ENCODE assay signal across 1 cellular context in the genomic region with DNA sequence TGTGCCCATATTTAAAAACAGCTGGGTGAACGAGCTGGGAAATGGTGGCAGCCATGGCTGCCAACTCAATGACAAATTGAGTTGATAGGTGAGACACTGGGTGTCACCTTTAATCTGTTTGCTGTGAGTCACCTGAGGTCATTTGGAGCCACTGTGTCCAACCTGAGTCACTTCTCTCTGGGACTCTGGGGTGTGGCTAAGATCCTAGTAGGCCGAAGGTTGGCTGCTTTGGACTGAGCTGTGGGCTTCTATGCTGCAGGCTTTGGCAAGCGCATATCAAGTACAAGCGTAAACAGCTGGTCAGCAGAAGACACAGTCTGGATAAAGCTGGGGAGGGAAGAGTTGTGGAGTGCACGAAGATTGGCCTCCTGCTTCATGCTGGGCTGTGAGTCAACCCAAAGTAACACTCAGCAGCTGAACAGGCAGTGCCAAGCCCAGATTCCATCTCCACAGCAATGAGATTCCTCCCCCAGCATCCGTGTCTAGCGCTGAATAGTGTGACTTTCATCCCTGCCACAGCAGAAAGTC.
TF ChIP-seq lines count a peak whose summit lies in the region.

No MANE protein-coding gene starts in this region.

TF ChIP-seq in HepG2, 621 proteins besides CTCF, POLR2A, EP300 and RAD21 (continued from another document and continues in another):
- TF ChIP-seq, protein P1, sequence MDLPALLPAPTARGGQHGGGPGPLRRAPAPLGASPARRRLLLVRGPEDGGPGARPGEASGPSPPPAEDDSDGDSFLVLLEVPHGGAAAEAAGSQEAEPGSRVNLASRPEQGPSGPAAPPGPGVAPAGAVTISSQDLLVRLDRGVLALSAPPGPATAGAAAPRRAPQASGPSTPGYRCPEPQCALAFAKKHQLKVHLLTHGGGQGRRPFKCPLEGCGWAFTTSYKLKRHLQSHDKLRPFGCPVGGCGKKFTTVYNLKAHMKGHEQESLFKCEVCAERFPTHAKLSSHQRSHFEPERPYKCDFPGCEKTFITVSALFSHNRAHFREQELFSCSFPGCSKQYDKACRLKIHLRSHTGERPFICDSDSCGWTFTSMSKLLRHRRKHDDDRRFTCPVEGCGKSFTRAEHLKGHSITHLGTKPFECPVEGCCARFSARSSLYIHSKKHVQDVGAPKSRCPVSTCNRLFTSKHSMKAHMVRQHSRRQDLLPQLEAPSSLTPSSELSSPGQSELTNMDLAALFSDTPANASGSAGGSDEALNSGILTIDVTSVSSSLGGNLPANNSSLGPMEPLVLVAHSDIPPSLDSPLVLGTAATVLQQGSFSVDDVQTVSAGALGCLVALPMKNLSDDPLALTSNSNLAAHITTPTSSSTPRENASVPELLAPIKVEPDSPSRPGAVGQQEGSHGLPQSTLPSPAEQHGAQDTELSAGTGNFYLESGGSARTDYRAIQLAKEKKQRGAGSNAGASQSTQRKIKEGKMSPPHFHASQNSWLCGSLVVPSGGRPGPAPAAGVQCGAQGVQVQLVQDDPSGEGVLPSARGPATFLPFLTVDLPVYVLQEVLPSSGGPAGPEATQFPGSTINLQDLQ (CRISPR knock-in tag; IDR thresholded peaks at IDR 0.05) = no peak
- TF ChIP-seq RXRB (CRISPR knock-in tag; IDR thresholded peaks at IDR 0.05; ENCODE audit: borderline replicate concordance) (peak; percentile 74), ZNF546 (CRISPR knock-in tag; conservative IDR thresholded peaks at IDR 0.05) (no peak), HES4 (CRISPR knock-in tag; IDR thresholded peaks at IDR 0.05; ENCODE audit: borderline replicate concordance) (no peak), SNAPC2 (CRISPR knock-in tag; IDR thresholded peaks at IDR 0.05) (no peak), BRD4 (CRISPR knock-in tag; IDR thresholded peaks at IDR 0.05) (no peak), ZNF776 (CRISPR knock-in tag; IDR thresholded peaks at IDR 0.05) (no peak), ZNF616 (CRISPR knock-in tag; IDR thresholded peaks at IDR 0.05; ENCODE audit: low read depth) (no peak), ZNF644 (CRISPR knock-in tag; IDR thresholded peaks at IDR 0.05; ENCODE audit: low read depth) (peak; percentile 68), HNRNPL (IDR thresholded peaks at IDR 0.05; ENCODE audit: low read depth, low read length) (no peak), WIZ (CRISPR knock-in tag; IDR thresholded peaks at IDR 0.05) (no peak), MBNL3 (CRISPR knock-in tag; conservative IDR thresholded peaks at IDR 0.05) (no peak), DPF2 (CRISPR knock-in tag; IDR thresholded peaks at IDR 0.05; ENCODE audit: borderline replicate concordance, low read depth) (no peak), MAFK (conservative IDR thresholded peaks at IDR 0.05 in 1 of 2, IDR thresholded peaks at IDR 0.05 in 1 of 2; ENCODE audit: low read length in 2 of 2) (no peak), NFKBIZ (CRISPR knock-in tag; IDR thresholded peaks at IDR 0.05) (no peak), ZFP36L1 (CRISPR knock-in tag; IDR thresholded peaks at IDR 0.05) (no peak), SALL1 (CRISPR knock-in tag; IDR thresholded peaks at IDR 0.05) (peak; percentile 38), ZFYVE20 (CRISPR knock-in tag; IDR thresholded peaks at IDR 0.05; ENCODE audit: borderline replicate concordance, low read depth) (no peak), ZNF652 (CRISPR knock-in tag; IDR thresholded peaks at IDR 0.05; ENCODE audit: borderline replicate concordance, low read depth) (no peak), ZNF670 (CRISPR knock-in tag; IDR thresholded peaks at IDR 0.05; ENCODE audit: borderline replicate concordance) (no peak), ZNF550 (CRISPR knock-in tag; IDR thresholded peaks at IDR 0.05; ENCODE audit: borderline replicate concordance) (no peak), SOX6 (IDR thresholded peaks at IDR 0.05) (no peak), SOX6 (CRISPR knock-in tag; IDR thresholded peaks at IDR 0.05) (no peak), RAD51 (IDR thresholded peaks at IDR 0.05; ENCODE audit: borderline replicate concordance) (no peak), TCF7L2 (IDR thresholded peaks at IDR 0.05; ENCODE audit: low read depth, low read length) (no peak), MXD4 (CRISPR knock-in tag; IDR thresholded peaks at IDR 0.05) (no peak), SMAD9 (CRISPR knock-in tag; IDR thresholded peaks at IDR 0.05) (no peak), ZNF747 (CRISPR knock-in tag; IDR thresholded peaks at IDR 0.05; ENCODE audit: borderline replicate concordance) (no peak), ZSCAN20 (CRISPR knock-in tag; IDR thresholded peaks at IDR 0.05; ENCODE audit: borderline replicate concordance) (no peak), PHB2 (IDR thresholded peaks at IDR 0.05; ENCODE audit: partially characterized antibody) (no peak), SMARCC2 (IDR thresholded peaks at IDR 0.05) (no peak), FOSL1 (CRISPR knock-in tag; IDR thresholded peaks at IDR 0.05; ENCODE audit: borderline replicate concordance) (peak; percentile 31; the same call in 1 of the 2 replicates), U2AF2 (IDR thresholded peaks at IDR 0.05; ENCODE audit: low read depth, low read length) (no peak), TCF12 (IDR thresholded peaks at IDR 0.05) (no peak), TCF12 (CRISPR knock-in tag; IDR thresholded peaks at IDR 0.05) (no peak), ZMYM3 (CRISPR knock-in tag; IDR thresholded peaks at IDR 0.05) (no peak), JUN (CRISPR knock-in tag; IDR thresholded peaks at IDR 0.05) (0 out of 2 replicates have a peak, but pooled peaks have one; percentile 41), ZNF589 (CRISPR knock-in tag; conservative IDR thresholded peaks at IDR 0.05) (no peak), TOPORS (CRISPR knock-in tag; IDR thresholded peaks at IDR 0.05) (no peak), RXRA (CRISPR knock-in tag; IDR thresholded peaks at IDR 0.05) (peak; percentile 69; the same call in 1 of the 2 replicates), ZNF232 (CRISPR knock-in tag; IDR thresholded peaks at IDR 0.05; ENCODE audit: borderline replicate concordance) (no peak)
- TF ChIP-seq, protein P2, sequence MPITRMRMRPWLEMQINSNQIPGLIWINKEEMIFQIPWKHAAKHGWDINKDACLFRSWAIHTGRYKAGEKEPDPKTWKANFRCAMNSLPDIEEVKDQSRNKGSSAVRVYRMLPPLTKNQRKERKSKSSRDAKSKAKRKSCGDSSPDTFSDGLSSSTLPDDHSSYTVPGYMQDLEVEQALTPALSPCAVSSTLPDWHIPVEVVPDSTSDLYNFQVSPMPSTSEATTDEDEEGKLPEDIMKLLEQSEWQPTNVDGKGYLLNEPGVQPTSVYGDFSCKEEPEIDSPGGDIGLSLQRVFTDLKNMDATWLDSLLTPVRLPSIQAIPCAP (CRISPR knock-in tag; IDR thresholded peaks at IDR 0.05; ENCODE audit: low read depth) = no peak
- TF ChIP-seq, protein P3, sequence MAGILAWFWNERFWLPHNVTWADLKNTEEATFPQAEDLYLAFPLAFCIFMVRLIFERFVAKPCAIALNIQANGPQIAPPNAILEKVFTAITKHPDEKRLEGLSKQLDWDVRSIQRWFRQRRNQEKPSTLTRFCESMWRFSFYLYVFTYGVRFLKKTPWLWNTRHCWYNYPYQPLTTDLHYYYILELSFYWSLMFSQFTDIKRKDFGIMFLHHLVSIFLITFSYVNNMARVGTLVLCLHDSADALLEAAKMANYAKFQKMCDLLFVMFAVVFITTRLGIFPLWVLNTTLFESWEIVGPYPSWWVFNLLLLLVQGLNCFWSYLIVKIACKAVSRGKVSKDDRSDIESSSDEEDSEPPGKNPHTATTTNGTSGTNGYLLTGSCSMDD (CRISPR knock-in tag; IDR thresholded peaks at IDR 0.05) = no peak
- TF ChIP-seq, protein P4, sequence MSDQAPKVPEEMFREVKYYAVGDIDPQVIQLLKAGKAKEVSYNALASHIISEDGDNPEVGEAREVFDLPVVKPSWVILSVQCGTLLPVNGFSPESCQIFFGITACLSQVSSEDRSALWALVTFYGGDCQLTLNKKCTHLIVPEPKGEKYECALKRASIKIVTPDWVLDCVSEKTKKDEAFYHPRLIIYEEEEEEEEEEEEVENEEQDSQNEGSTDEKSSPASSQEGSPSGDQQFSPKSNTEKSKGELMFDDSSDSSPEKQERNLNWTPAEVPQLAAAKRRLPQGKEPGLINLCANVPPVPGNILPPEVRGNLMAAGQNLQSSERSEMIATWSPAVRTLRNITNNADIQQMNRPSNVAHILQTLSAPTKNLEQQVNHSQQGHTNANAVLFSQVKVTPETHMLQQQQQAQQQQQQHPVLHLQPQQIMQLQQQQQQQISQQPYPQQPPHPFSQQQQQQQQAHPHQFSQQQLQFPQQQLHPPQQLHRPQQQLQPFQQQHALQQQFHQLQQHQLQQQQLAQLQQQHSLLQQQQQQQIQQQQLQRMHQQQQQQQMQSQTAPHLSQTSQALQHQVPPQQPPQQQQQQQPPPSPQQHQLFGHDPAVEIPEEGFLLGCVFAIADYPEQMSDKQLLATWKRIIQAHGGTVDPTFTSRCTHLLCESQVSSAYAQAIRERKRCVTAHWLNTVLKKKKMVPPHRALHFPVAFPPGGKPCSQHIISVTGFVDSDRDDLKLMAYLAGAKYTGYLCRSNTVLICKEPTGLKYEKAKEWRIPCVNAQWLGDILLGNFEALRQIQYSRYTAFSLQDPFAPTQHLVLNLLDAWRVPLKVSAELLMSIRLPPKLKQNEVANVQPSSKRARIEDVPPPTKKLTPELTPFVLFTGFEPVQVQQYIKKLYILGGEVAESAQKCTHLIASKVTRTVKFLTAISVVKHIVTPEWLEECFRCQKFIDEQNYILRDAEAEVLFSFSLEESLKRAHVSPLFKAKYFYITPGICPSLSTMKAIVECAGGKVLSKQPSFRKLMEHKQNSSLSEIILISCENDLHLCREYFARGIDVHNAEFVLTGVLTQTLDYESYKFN (CRISPR knock-in tag; conservative IDR thresholded peaks at IDR 0.05) = peak; percentile 29; the same call in 1 of the 2 replicates
- TF ChIP-seq, protein P5, sequence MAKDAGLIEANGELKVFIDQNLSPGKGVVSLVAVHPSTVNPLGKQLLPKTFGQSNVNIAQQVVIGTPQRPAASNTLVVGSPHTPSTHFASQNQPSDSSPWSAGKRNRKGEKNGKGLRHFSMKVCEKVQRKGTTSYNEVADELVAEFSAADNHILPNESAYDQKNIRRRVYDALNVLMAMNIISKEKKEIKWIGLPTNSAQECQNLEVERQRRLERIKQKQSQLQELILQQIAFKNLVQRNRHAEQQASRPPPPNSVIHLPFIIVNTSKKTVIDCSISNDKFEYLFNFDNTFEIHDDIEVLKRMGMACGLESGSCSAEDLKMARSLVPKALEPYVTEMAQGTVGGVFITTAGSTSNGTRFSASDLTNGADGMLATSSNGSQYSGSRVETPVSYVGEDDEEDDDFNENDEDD (CRISPR knock-in tag; IDR thresholded peaks at IDR 0.05; ENCODE audit: borderline replicate concordance) = no peak
- TF ChIP-seq, protein P6, sequence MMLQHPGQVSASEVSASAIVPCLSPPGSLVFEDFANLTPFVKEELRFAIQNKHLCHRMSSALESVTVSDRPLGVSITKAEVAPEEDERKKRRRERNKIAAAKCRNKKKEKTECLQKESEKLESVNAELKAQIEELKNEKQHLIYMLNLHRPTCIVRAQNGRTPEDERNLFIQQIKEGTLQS (CRISPR knock-in tag; IDR thresholded peaks at IDR 0.05) = 0 out of 2 replicates have a peak, but pooled peaks have one; percentile 28
- TF ChIP-seq, protein P7, sequence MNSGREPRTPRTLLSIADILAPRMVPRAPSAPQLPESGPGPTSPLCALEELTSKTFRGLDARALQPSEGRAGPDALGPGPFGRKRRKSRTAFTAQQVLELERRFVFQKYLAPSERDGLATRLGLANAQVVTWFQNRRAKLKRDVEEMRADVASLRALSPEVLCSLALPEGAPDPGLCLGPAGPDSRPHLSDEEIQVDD (CRISPR knock-in tag; IDR thresholded peaks at IDR 0.05; ENCODE audit: borderline replicate concordance) = no peak
- TF ChIP-seq, protein P8, sequence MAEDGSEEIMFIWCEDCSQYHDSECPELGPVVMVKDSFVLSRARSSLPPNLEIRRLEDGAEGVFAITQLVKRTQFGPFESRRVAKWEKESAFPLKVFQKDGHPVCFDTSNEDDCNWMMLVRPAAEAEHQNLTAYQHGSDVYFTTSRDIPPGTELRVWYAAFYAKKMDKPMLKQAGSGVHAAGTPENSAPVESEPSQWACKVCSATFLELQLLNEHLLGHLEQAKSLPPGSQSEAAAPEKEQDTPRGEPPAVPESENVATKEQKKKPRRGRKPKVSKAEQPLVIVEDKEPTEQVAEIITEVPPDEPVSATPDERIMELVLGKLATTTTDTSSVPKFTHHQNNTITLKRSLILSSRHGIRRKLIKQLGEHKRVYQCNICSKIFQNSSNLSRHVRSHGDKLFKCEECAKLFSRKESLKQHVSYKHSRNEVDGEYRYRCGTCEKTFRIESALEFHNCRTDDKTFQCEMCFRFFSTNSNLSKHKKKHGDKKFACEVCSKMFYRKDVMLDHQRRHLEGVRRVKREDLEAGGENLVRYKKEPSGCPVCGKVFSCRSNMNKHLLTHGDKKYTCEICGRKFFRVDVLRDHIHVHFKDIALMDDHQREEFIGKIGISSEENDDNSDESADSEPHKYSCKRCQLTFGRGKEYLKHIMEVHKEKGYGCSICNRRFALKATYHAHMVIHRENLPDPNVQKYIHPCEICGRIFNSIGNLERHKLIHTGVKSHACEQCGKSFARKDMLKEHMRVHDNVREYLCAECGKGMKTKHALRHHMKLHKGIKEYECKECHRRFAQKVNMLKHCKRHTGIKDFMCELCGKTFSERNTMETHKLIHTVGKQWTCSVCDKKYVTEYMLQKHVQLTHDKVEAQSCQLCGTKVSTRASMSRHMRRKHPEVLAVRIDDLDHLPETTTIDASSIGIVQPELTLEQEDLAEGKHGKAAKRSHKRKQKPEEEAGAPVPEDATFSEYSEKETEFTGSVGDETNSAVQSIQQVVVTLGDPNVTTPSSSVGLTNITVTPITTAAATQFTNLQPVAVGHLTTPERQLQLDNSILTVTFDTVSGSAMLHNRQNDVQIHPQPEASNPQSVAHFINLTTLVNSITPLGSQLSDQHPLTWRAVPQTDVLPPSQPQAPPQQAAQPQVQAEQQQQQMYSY (CRISPR knock-in tag; IDR thresholded peaks at IDR 0.05) = no peak
- TF ChIP-seq, protein P9, sequence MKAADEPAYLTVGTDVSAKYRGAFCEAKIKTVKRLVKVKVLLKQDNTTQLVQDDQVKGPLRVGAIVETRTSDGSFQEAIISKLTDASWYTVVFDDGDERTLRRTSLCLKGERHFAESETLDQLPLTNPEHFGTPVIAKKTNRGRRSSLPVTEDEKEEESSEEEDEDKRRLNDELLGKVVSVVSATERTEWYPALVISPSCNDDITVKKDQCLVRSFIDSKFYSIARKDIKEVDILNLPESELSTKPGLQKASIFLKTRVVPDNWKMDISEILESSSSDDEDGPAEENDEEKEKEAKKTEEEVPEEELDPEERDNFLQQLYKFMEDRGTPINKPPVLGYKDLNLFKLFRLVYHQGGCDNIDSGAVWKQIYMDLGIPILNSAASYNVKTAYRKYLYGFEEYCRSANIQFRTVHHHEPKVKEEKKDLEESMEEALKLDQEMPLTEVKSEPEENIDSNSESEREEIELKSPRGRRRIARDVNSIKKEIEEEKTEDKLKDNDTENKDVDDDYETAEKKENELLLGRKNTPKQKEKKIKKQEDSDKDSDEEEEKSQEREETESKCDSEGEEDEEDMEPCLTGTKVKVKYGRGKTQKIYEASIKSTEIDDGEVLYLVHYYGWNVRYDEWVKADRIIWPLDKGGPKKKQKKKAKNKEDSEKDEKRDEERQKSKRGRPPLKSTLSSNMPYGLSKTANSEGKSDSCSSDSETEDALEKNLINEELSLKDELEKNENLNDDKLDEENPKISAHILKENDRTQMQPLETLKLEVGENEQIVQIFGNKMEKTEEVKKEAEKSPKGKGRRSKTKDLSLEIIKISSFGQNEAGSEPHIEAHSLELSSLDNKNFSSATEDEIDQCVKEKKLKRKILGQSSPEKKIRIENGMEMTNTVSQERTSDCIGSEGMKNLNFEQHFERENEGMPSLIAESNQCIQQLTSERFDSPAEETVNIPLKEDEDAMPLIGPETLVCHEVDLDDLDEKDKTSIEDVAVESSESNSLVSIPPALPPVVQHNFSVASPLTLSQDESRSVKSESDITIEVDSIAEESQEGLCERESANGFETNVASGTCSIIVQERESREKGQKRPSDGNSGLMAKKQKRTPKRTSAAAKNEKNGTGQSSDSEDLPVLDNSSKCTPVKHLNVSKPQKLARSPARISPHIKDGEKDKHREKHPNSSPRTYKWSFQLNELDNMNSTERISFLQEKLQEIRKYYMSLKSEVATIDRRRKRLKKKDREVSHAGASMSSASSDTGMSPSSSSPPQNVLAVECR (CRISPR knock-in tag; IDR thresholded peaks at IDR 0.05; ENCODE audit: borderline replicate concordance) = peak; percentile 41; the same call in 1 of the 2 replicates
